Comparison of ENCODE assay signal across 25 cellular contexts in genomic region chr7:125529237-125529636, GRCh38.
"Had no signal": no experiment of that assay in that cellular context is flagged by ENCODE, and none has a peak within 500 bp of the region (broad histone marks: within the 10 kb centered on the region; RNA-seq: fewer than 3 reads in every experiment).

No MANE protein-coding gene starts in this region.

- DNase-seq: activated B cell treated with CpG ODN at 0.5 μM for 24 hours; activated CD4-positive, alpha-beta T cell treated with anti-CD3 and anti-CD28 coated beads for 1 hour; activated CD4-positive, alpha-beta T cell treated with anti-CD3 and anti-CD28 coated beads, Interleukin-2, amount 10 ng/mL, durations not matched to agents 24 days and 14 days; activated CD4-positive, alpha-beta T cell treated with anti-CD3 and anti-CD28 coated beads, Interleukin-2, amount 50 U/mL, for 48 hours; activated CD8-positive, alpha-beta memory T cell treated with anti-CD3 and anti-CD28 coated beads, Interleukin-2, amount 10 ng/mL, durations not matched to agents 7 days and 5 days; activated effector memory CD4-positive, alpha-beta T cell treated with Interleukin-2 at 50 U/mL for 16 hours; activated naive CD4-positive, alpha-beta T cell treated with anti-CD3 and anti-CD28 coated beads for 36 hours; activated T-cell treated with anti-CD3 and anti-CD28 coated beads, Interleukin-2, amount 50 U/mL, for 24 hours; amygdala; cerebellar nuclear complex; MG63; MV-4-11; NCI-H1092 treated with DMSO at 0.1 percent for 48 hours; NCI-H1417 treated with DMSO at 0.1 percent for 48 hours; NCI-H1694; NCI-H2081 treated with DMSO at 0.1 percent for 48 hours; NCI-H345; NCI-H510A; NCI-H526 treated with DMSO at 0.1 percent for 48 hours; NK-92 treated with Interleukin-12 subunit alpha and Interleukin-12 subunit beta, amount 100 ng/mL, for 24 hours; Peyer's patch; SIG-M5; T-helper 17 cell; T-helper 9 cell had no signal

- ATAC-seq: activated CD8-positive, alpha-beta memory T cell treated with anti-CD3 and anti-CD28 coated beads, Interleukin-2, amount 10 ng/mL, durations not matched to agents 7 days and 5 days; T-helper 17 cell had no signal

- H3K36me3 ChIP-seq: MG63, Peyer's patch had no signal

- H3K9me3 ChIP-seq: MG63, Peyer's patch had no signal

- H3K27ac ChIP-seq: KMS-11, Peyer's patch had no signal

- H3K27me3 ChIP-seq: MG63, Peyer's patch had no signal

- H3K4me2 ChIP-seq: KMS-11 had no signal

- H3K9ac ChIP-seq: KMS-11 had no signal

- H3K4me1 ChIP-seq: Peyer's patch had no signal

- H3K4me3 ChIP-seq: MG63, Peyer's patch had no signal
